1 cellular context compared by ENCODE assay signal in genomic region chr6:131657630-131658111, GRCh38.
TF ChIP-seq lines count a peak whose summit lies in the region.

No MANE protein-coding gene starts in this region.

TF ChIP-seq in K562, 482 proteins besides CTCF, POLR2A, EP300 and RAD21 (continued from another document and continues in another):
- TF ChIP-seq XRCC4 (IDR thresholded peaks at IDR 0.05; ENCODE audit: extremely low read depth, insufficient read depth, insufficient read length), result no peak
- no peak for TF ChIP-seq BRF2 (IDR thresholded peaks at IDR 0.05; ENCODE audit: borderline replicate concordance, insufficient read depth, insufficient read length)
- TF ChIP-seq ZNF766 (CRISPR knock-in tag; conservative IDR thresholded peaks at IDR 0.05), result 0 out of 2 replicates have a peak, but pooled peaks have one; percentile 31
- peak; percentile 37; the same call in 1 of the 2 replicates for TF ChIP-seq ZEB2 (IDR thresholded peaks at IDR 0.05)
- no peak for TF ChIP-seq MXI1 (IDR thresholded peaks at IDR 0.05; ENCODE audit: low read depth, low read length)
- no peak for TF ChIP-seq E2F1 (CRISPR knock-in tag; IDR thresholded peaks at IDR 0.05)
- TF ChIP-seq LCOR (CRISPR knock-in tag; IDR thresholded peaks at IDR 0.05), result peak; percentile 89; the same call in 1 of the 2 replicates
- TF ChIP-seq PPARD (CRISPR knock-in tag; IDR thresholded peaks at IDR 0.05), result no peak
- TF ChIP-seq CBX2 (IDR thresholded peaks at IDR 0.05; ENCODE audit: insufficient read depth, low read length, poor library complexity, severe bottlenecking), result no peak
- no peak for TF ChIP-seq CBFB (CRISPR knock-in tag; IDR thresholded peaks at IDR 0.05)
- TF ChIP-seq HINFP (tag; conservative IDR thresholded peaks at IDR 0.05; ENCODE audit: low read depth), result no peak
- TF ChIP-seq ZNF639 (CRISPR knock-in tag; conservative IDR thresholded peaks at IDR 0.05 in 1 of 2, IDR thresholded peaks at IDR 0.05 in 1 of 2), result no peak
- no peak for TF ChIP-seq STAT6 (CRISPR knock-in tag; IDR thresholded peaks at IDR 0.05)
- TF ChIP-seq SMAD4 (CRISPR knock-in tag; conservative IDR thresholded peaks at IDR 0.05), result 0 out of 2 replicates have a peak, but pooled peaks have one; percentile 32
- no peak for TF ChIP-seq NELFE (IDR thresholded peaks at IDR 0.05; ENCODE audit: insufficient read depth, insufficient read length)
- no peak for TF ChIP-seq ETV6 (IDR thresholded peaks at IDR 0.05; ENCODE audit: borderline replicate concordance in 1 of 2, low read depth in 2 of 2, low read length in 1 of 2)
- TF ChIP-seq ETV6 (CRISPR knock-in tag; IDR thresholded peaks at IDR 0.05; ENCODE audit: borderline replicate concordance), result no peak
- TF ChIP-seq ZKSCAN1 (IDR thresholded peaks at IDR 0.05; ENCODE audit: low read depth, low read length), result no peak
- TF ChIP-seq ETV5 (CRISPR knock-in tag; IDR thresholded peaks at IDR 0.05; ENCODE audit: low read depth), result no peak
- TF ChIP-seq ELF1 (tag; IDR thresholded peaks at IDR 0.05), result no peak
- peak; percentile 79; the same call in 1 of the 2 replicates for TF ChIP-seq MEF2D (tag; conservative IDR thresholded peaks at IDR 0.05; ENCODE audit: low read depth)
- TF ChIP-seq JUN (IDR thresholded peaks at IDR 0.05; ENCODE audit: borderline replicate concordance, low read depth, low read length), result no peak
- TF ChIP-seq JUN (CRISPR knock-in tag; IDR thresholded peaks at IDR 0.05; ENCODE audit: borderline replicate concordance), result no peak
- TF ChIP-seq RB1 (IDR thresholded peaks at IDR 0.05; ENCODE audit: low read depth), result no peak
- no peak for TF ChIP-seq ZC3H11A (IDR thresholded peaks at IDR 0.05; ENCODE audit: low read depth, low read length)
- no peak for TF ChIP-seq CEBPZ (IDR thresholded peaks at IDR 0.05; ENCODE audit: borderline replicate concordance, low read depth, low read length)
- TF ChIP-seq NCOA2 (IDR thresholded peaks at IDR 0.05; ENCODE audit: partially characterized antibody in 2 of 2), result no peak
- TF ChIP-seq SIX5 (IDR thresholded peaks at IDR 0.05; ENCODE audit: borderline replicate concordance in 1 of 2, insufficient read depth in 1 of 2, low read depth in 1 of 2, low read length in 2 of 2), result no peak
- TF ChIP-seq ZNF740 (CRISPR knock-in tag; IDR thresholded peaks at IDR 0.05), result no peak
- no peak for TF ChIP-seq ZNF740 (tag; IDR thresholded peaks at IDR 0.05)
- no peak for TF ChIP-seq ZNF239 (CRISPR knock-in tag; IDR thresholded peaks at IDR 0.05)
- no peak for TF ChIP-seq HNRNPLL (IDR thresholded peaks at IDR 0.05; ENCODE audit: low read depth, low read length, poor library complexity, severe bottlenecking)
- TF ChIP-seq NFXL1 (CRISPR knock-in tag; IDR thresholded peaks at IDR 0.05), result no peak
- peak; percentile 72 for TF ChIP-seq ZSCAN29 (IDR thresholded peaks at IDR 0.05)
- TF ChIP-seq TRIM25 (IDR thresholded peaks at IDR 0.05; ENCODE audit: borderline replicate concordance), result no peak
- no peak for TF ChIP-seq SMAD1 (IDR thresholded peaks at IDR 0.05; ENCODE audit: low read depth, low read length, partially characterized antibody)
- TF ChIP-seq CGGBP1 (CRISPR knock-in tag; IDR thresholded peaks at IDR 0.05), result no peak
- TF ChIP-seq HDAC2 (IDR thresholded peaks at IDR 0.05), result no peak
- no peak for TF ChIP-seq ZNF586 (CRISPR knock-in tag; conservative IDR thresholded peaks at IDR 0.05)
- TF ChIP-seq LARP7 (IDR thresholded peaks at IDR 0.05), result no peak
- TF ChIP-seq DDX20 (tag; IDR thresholded peaks at IDR 0.05; ENCODE audit: low read depth), result no peak
- no peak for TF ChIP-seq ZBTB8A (IDR thresholded peaks at IDR 0.05; ENCODE audit: partially characterized antibody)
- no peak for TF ChIP-seq ZNF592 (IDR thresholded peaks at IDR 0.05)
- no peak for TF ChIP-seq ELF4 (CRISPR knock-in tag; IDR thresholded peaks at IDR 0.05)
- TF ChIP-seq RBM15 (IDR thresholded peaks at IDR 0.05; ENCODE audit: insufficient read depth, low read length), result no peak
- TF ChIP-seq ZNF780A (CRISPR knock-in tag; IDR thresholded peaks at IDR 0.05), result no peak
- TF ChIP-seq BRD4 (IDR thresholded peaks at IDR 0.05), result no peak
- peak; percentile 65; the same call in 1 of the 2 replicates for TF ChIP-seq KLF16 (IDR thresholded peaks at IDR 0.05)
- no peak for TF ChIP-seq ZNF224 (CRISPR knock-in tag; IDR thresholded peaks at IDR 0.05)
